Comparison of ENCODE assay signal across 7 cellular contexts in the genomic region with DNA sequence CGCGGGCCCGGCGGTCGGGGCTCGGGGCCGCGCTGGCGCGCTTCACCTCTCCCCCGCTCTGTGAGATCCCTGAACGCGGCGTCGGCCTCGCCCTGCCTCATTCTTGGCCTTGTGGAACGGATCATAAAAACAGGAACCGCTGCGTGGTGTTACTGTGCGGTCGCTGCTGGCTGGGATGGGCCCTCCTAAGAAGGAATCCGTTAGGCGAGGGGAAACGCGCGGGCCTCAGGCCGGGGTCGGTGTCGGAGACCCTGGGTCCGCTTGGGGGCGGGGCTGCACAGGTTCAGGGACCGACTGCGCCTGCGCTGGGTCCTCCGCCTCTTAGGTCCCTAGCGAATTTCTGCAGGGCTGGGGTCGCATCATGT. TPM values are rescaled to one million over a fixed set of nuclear protein-coding genes. Genes with fewer than 3 reads are reported as not detected.
DNase-seq lines count a peak whose midpoint lies in the region; ATAC-seq, FAIRE-seq and TF ChIP-seq lines count a peak whose summit lies in the region.

No MANE protein-coding gene starts in this region.

- FAIRE-seq in bronchial epithelial cell (lab: Jason Lieb, UNC), result no peak

- peak overlapping the region; percentile 77 to 96 (median 88) for H3K27ac Mint-ChIP-seq in immature natural killer cell

- DNase-seq in NCI-H2029 (lab: John Stamatoyannopoulos, UW) (peak; percentile 37), bronchial epithelial cell (ENCODE audit: low read depth) (peak; percentile 50), immature natural killer cell (no peak)
- peak; percentile 62 to 80 for DNase-seq in stimulated activated CD4-positive, alpha-beta T cell treated with anti-CD3 and anti-CD28 coated beads, Interleukin-12 subunit alpha, Interleukin-12 subunit beta, amount 100 ng/mL, for 24 hours (ENCODE audit: low read depth in 2 of 2)

- peaks cover 7 to 19% (median 19%) of the 10 kb centered on the region in 3 donors for H3K27me3 Mint-ChIP-seq in immature natural killer cell (ENCODE audit: low read depth in 3 of 3)

- peaks cover 1 to 4% (median 2%) of the 10 kb centered on the region in 3 donors for H3K36me3 Mint-ChIP-seq in immature natural killer cell

- peaks cover 1% of the 10 kb centered on the region for H3K36me3 ChIP-seq in bronchial epithelial cell (ENCODE audit: control insufficient read depth, insufficient read depth, low read length)

- no peaks in the 10 kb centered on the region for H3K9me3 Mint-ChIP-seq in immature natural killer cell

- H3K4me1 Mint-ChIP-seq in immature natural killer cell, result peaks cover 24 to 30% of the 10 kb centered on the region in 2 donors

- H3K27me3 ChIP-seq in bronchial epithelial cell (ENCODE audit: control insufficient read depth, insufficient read depth, low read length), result no peaks in the 10 kb centered on the region

- peak overlapping the region; percentile 91 for H3K4me3 ChIP-seq in WI38 (ENCODE audit: low read depth, low read length)
- peak overlapping the region; percentile 87 for H3K4me3 ChIP-seq in bronchial epithelial cell (ENCODE audit: low read depth, low read length)

- TF ChIP-seq CTCF in WI38 (IDR thresholded peaks at IDR 0.05; ENCODE audit: low read depth, low read length), result no peak
- TF ChIP-seq CTCF in bronchial epithelial cell (IDR thresholded peaks at IDR 0.05; ENCODE audit: insufficient read depth, low read length, severe bottlenecking), result no peak

- ATAC-seq in GM18498 (IDR thresholded peaks at IDR 0.05; ENCODE audit: unreplicated experiment), result peak; percentile 36
- peak; percentile 32 for ATAC-seq in HG02885 (IDR thresholded peaks at IDR 0.05; ENCODE audit: poor library complexity, unreplicated experiment)

- H3K4me3 Mint-ChIP-seq in immature natural killer cell, result peak overlapping the region; percentile 83 to 99 (median 92)

RNA-seq across cellular contexts. Expression of gene CKAP2, which starts 0.4 kb away (rescaled TPM):
- 6.6 and 8.6 TPM in 2 replicates for total RNA-seq in bronchial epithelial cell
- polyA plus RNA-seq in immature natural killer cell, result 1 to 10 TPM; 3.8 to 7.2 (median 5.0) TPM

RNA-seq across cellular contexts. Expression of gene VPS36, which starts 5.2 kb away (rescaled TPM):
- total RNA-seq in bronchial epithelial cell, result 24.5 and 25.5 TPM in 2 replicates
- 10 to 100 TPM; 33.3 to 53.3 (median 40.5) TPM for polyA plus RNA-seq in immature natural killer cell

RNA-seq across cellular contexts. Expression of gene THSD1, which starts 49.7 kb away (rescaled TPM):
- 11.0 and 19.5 TPM in 2 replicates for total RNA-seq in bronchial epithelial cell
- under 1 TPM in 1 of 3 donors, not detected in 2; 0.08 TPM for polyA plus RNA-seq in immature natural killer cell

Comparison
In these comparisons a context has a peak if more than half of its experiments do, and no peak if none do; other contexts are left out.
1. DNase-seq: peak in NCI-H2029 (single experiment), bronchial epithelial cell (single experiment) and stimulated activated CD4-positive, alpha-beta T cell treated with anti-CD3 and anti-CD28 coated beads, Interleukin-12 subunit alpha, Interleukin-12 subunit beta, amount 100 ng/mL, for 24 hours (2 of 2); none in immature natural killer cell (0 of 3).